16 cellular contexts compared by ENCODE assay signal in genomic region chr4:161148051-161148450, GRCh38.
DNase-seq lines count a peak whose midpoint lies in the region; ATAC-seq, FAIRE-seq and TF ChIP-seq lines count a peak whose summit lies in the region.
"Had no signal": no experiment of that assay in that cellular context is flagged by ENCODE, and none has a peak within 500 bp of the region (broad histone marks: within the 10 kb centered on the region; RNA-seq: fewer than 3 reads in every experiment).

No MANE protein-coding gene starts in this region.

- no peak for TF ChIP-seq CTCF in liver (IDR thresholded peaks at IDR 0.05; ENCODE audit: low read depth, low read length, missing input control)
- TF ChIP-seq CTCF in HepG2 (CRISPR knock-in tag; IDR thresholded peaks at IDR 0.05): no peak
- TF ChIP-seq CTCF in right lobe of liver (IDR thresholded peaks at IDR 0.05): no peak
- TF ChIP-seq CTCF in lower lobe of right lung (IDR thresholded peaks at IDR 0.05): no peak

- WGBS in liver: 30% methylated on average over 2 of the region's 2 CpGs
- WGBS in HepG2 (ENCODE audit: low lambda C conversion rate): 0% methylated on average over 2 of the region's 2 CpGs
- WGBS in right lobe of liver (ENCODE audit: insufficient coverage, low coverage, low lambda C conversion rate, missing lambda C conversion rate): 20% methylated on average over 1 of the region's 2 CpGs

- TF ChIP-seq POLR2A in HepG2 (IDR thresholded peaks at IDR 0.05; ENCODE audit: insufficient read depth in 1 of 2, low read depth in 2 of 2, low read length in 2 of 2): no peak
- no peak for TF ChIP-seq POLR2A in right lobe of liver (IDR thresholded peaks at IDR 0.05)

- H2AFZ ChIP-seq in HepG2 (ENCODE audit: low read length): no peak overlapping the region

- ATAC-seq in HepG2 (no peak), right lobe of liver (peak; percentile 87 to 93 (median 90)), HG03108 (IDR thresholded peaks at IDR 0.05; ENCODE audit: unreplicated experiment) (no peak), lower lobe of right lung (no peak)

- H3K9ac ChIP-seq in liver (ENCODE audit: low read depth in 1 of 2, low read length in 2 of 2) (no peak overlapping the region), HepG2 (ENCODE audit: insufficient read depth, low read depth, low read length) (no peak overlapping the region)

- H3K27me3 ChIP-seq in liver (ENCODE audit: control insufficient read depth in 4 of 4, insufficient read depth in 4 of 4, low read length in 3 of 4) (no peaks in the 10 kb centered on the region), HepG2 (ENCODE audit: control insufficient read depth in 1 of 2, insufficient read depth in 2 of 2, low read length in 2 of 2) (no peaks in the 10 kb centered on the region), right lobe of liver (no peaks in the 10 kb centered on the region), lower lobe of right lung (ENCODE audit: low read depth) (no peaks in the 10 kb centered on the region)

- H3K36me3 ChIP-seq in liver (ENCODE audit: control insufficient read depth in 4 of 4, insufficient read depth in 3 of 4, low read depth in 1 of 4, low read length in 3 of 4): no peaks in the 10 kb centered on the region
- H3K36me3 ChIP-seq in HepG2 (replicated peaks in 1 of 2; ENCODE audit: control insufficient read depth in 1 of 2, insufficient read depth in 2 of 2, low read length in 2 of 2): no peaks in the 10 kb centered on the region
- no peaks in the 10 kb centered on the region for H3K36me3 ChIP-seq in right lobe of liver
- no peaks in the 10 kb centered on the region for H3K36me3 ChIP-seq in lower lobe of right lung

- TF ChIP-seq EP300 in HepG2 (IDR thresholded peaks at IDR 0.05; ENCODE audit: low read depth in 2 of 2, low read length in 2 of 2) (no peak), HepG2 (CRISPR knock-in tag; IDR thresholded peaks at IDR 0.05; ENCODE audit: borderline replicate concordance) (no peak)

- no peaks in the 10 kb centered on the region for H3K9me3 ChIP-seq in liver (ENCODE audit: control insufficient read depth in 4 of 4, low read length in 3 of 4)
- no peaks in the 10 kb centered on the region for H3K9me3 ChIP-seq in HepG2 (ENCODE audit: low read length)
- H3K9me3 ChIP-seq in right lobe of liver: no peaks in the 10 kb centered on the region
- no peaks in the 10 kb centered on the region for H3K9me3 ChIP-seq in lower lobe of right lung

- H3K4me2 ChIP-seq in HepG2 (ENCODE audit: low read depth, low read length): no peak overlapping the region

- FAIRE-seq in HepG2 (lab: Jason Lieb, UNC): no peak
- FAIRE-seq: A204.1 had no signal

- DNase-seq in HepG2 (ENCODE audit: low spot score): no peak
- peak; percentile 11 for DNase-seq in astrocyte of the hippocampus (ENCODE audit: low read depth, low spot score)
- peak; percentile 62 to 90 (median 88) for DNase-seq in right lobe of liver
- no peak for DNase-seq in lower lobe of right lung
- no peak for DNase-seq in NCI-H446 (lab: John Stamatoyannopoulos, UW)
- DNase-seq: Calu3; CD4-positive, alpha-beta T cell; DMS 273 treated with DMSO at 0.1 percent for 48 hours; DND-41; GDM1; H7; IMR-90; KBM-7 had no signal

- intact Hi-C loops in HepG2 (cut with micrococcal nuclease; ENCODE audit: unreplicated experiment): no loop called here
- intact Hi-C loops in right lobe of liver (cut with DNase I): no loop called here
- intact Hi-C loops in lower lobe of right lung (cut with DNase I): no loop called here

- peak; percentile 56 to 57 for TF ChIP-seq RAD21 in liver (IDR thresholded peaks at IDR 0.05)
- no peak for TF ChIP-seq RAD21 in HepG2 (CRISPR knock-in tag; IDR thresholded peaks at IDR 0.05)

- H3K4me1 ChIP-seq in liver (ENCODE audit: control insufficient read depth in 4 of 4, insufficient read depth in 4 of 4, low read length in 3 of 4) (peaks cover 0 to 7% (median 3%) of the 10 kb centered on the region in 4 donors), HepG2 (ENCODE audit: insufficient read depth, low read length) (no peaks in the 10 kb centered on the region), right lobe of liver (peaks cover 0 to 24% (median 0%) of the 10 kb centered on the region in 4 donors), lower lobe of right lung (no peaks in the 10 kb centered on the region)

- in situ Hi-C loops in HepG2 (cut with HindIII; ENCODE audit: extremely low pct_ligation_motif_present, low pct_unique_long_range_greater_than_20kb): no loop called here

- no TSS peak for BruUV-seq in HepG2 (replicated peaks; lab: Mats Ljungman, UMichigan)

- no peaks in the 10 kb centered on the region for H4K20me1 ChIP-seq in HepG2 (ENCODE audit: insufficient read depth, low read length)

- no peak overlapping the region for H3K27ac ChIP-seq in liver (ENCODE audit: low read depth in 1 of 2, low read length in 2 of 2)
- H3K27ac ChIP-seq in HepG2 (ENCODE audit: extremely low read length, insufficient read depth, low read length): no peak overlapping the region
- peak overlapping the region in 2 of 3 donors; percentile 21 to 62 for H3K27ac ChIP-seq in right lobe of liver
- no peak overlapping the region for H3K27ac ChIP-seq in lower lobe of right lung

- POLR2A ChIA-PET in HepG2 (lab: Yijun Ruan, JAX): no interaction called here

- no peaks in the 10 kb centered on the region for H3K79me2 ChIP-seq in HepG2 (ENCODE audit: insufficient read depth, low read length)

- CTCF ChIA-PET in HepG2 (lab: Yijun Ruan, JAX; ENCODE audit: low intra/inter-chr PET ratio, low total read pairs): no interaction called here

- H3K4me3 ChIP-seq in liver (ENCODE audit: low read depth in 1 of 3, low read length in 3 of 3) (no peak overlapping the region), HepG2 (replicated peaks in 1 of 3; ENCODE audit: insufficient read depth in 1 of 3, low read depth in 2 of 3, low read length in 3 of 3) (no peak overlapping the region), right lobe of liver (no peak overlapping the region), lower lobe of right lung (no peak overlapping the region)

TF ChIP-seq in liver, 16 proteins besides CTCF, POLR2A, EP300 and RAD21 (continues in another document):
- TF ChIP-seq NR2F2 (IDR thresholded peaks at IDR 0.05) (no peak), YY1 (IDR thresholded peaks at IDR 0.05) (no peak), HNF4G (IDR thresholded peaks at IDR 0.05) (no peak), TAF1 (conservative IDR thresholded peaks at IDR 0.05) (no peak), HNF4A (conservative IDR thresholded peaks at IDR 0.05) (peak; percentile 58 to 79), EGR1 (IDR thresholded peaks at IDR 0.05; ENCODE audit: low read depth in 2 of 2) (no peak), SP1 (IDR thresholded peaks at IDR 0.05) (no peak), GABPA (IDR thresholded peaks at IDR 0.05 in 1 of 2, conservative IDR thresholded peaks at IDR 0.05 in 1 of 2) (no peak), ZBTB33 (IDR thresholded peaks at IDR 0.05) (no peak), FOXA1 (IDR thresholded peaks at IDR 0.05) (no peak), RXRA (IDR thresholded peaks at IDR 0.05) (peak; percentile 33 to 68)
- TF ChIP-seq, protein P1, sequence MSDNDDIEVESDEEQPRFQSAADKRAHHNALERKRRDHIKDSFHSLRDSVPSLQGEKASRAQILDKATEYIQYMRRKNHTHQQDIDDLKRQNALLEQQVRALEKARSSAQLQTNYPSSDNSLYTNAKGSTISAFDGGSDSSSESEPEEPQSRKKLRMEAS (IDR thresholded peaks at IDR 0.05): no peak

TF ChIP-seq in HepG2, 621 proteins besides CTCF, POLR2A, EP300 and RAD21:
- TF ChIP-seq ASH2L (IDR thresholded peaks at IDR 0.05; ENCODE audit: insufficient read length, low read depth, low read length): no peak

Comparison
In these comparisons a context has a peak if more than half of its experiments do, and no peak if none do; other contexts are left out.
1. H3K27ac ChIP-seq: peak in right lobe of liver (2 of 3); none in liver (0 of 2), HepG2 (single experiment) and lower lobe of right lung (single experiment).
2. ATAC-seq: peak in right lobe of liver (4 of 4); none in HepG2 (single experiment), HG03108 (single experiment) and lower lobe of right lung (0 of 2).
3. DNase-seq: peak in astrocyte of the hippocampus (single experiment) and right lobe of liver (3 of 3); none in HepG2 (single experiment), lower lobe of right lung (single experiment) and NCI-H446 (0 of 2).